ENCODE assay signal across 12 cellular contexts in the genomic region with DNA sequence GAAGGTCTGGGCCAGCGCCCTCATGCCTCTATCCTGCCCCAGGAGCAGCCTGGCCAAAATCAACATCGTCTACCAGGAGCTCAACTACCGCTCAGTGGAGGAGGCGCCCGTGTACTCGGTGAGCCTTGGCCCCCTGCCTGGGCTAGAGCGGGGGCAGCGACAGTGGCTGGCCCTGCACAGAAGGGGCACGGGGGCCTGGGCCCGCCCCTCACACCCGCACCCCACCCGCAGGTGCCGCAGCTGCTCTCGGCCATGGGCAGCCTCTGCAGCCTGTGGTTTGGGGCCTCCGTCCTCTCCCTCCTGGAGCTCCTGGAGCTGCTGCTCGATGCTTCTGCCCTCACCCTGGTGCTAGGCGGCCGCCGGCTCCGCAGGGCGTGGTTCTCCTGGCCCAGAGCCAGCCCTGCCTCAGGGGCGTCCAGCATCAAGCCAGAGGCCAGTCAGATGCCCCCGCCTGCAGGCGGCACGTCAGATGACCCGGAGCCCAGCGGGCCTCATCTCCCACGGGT. TPM values are rescaled to one million over a fixed set of nuclear protein-coding genes. Genes with fewer than 3 reads are reported as not detected.
DNase-seq lines count a peak whose midpoint lies in the region; ATAC-seq and TF ChIP-seq lines count a peak whose summit lies in the region.
"Had no signal": no experiment of that assay in that cellular context is flagged by ENCODE, and none has a peak within 500 bp of the region (broad histone marks: within the 10 kb centered on the region; RNA-seq: fewer than 3 reads in every experiment).

No MANE protein-coding gene starts in this region.

- H3K27ac Mint-ChIP-seq in activated CD8-positive, alpha-beta T cell treated with anti-CD3 and anti-CD28 coated beads, Interleukin-2, amount 10 ng/mL, durations not matched to agents 7 days and 5 days, result no peak overlapping the region
- H3K27ac Mint-ChIP-seq: GM23338; stimulated activated naive B cell treated with anti-CD40 and anti-IgM and Interleukin-4, amounts not matched to agents 10 μg/mL and 1 μg/mL and 100 μg/mL, for 72 hours had no signal

- H3K27me3 Mint-ChIP-seq in activated CD8-positive, alpha-beta T cell treated with anti-CD3 and anti-CD28 coated beads, Interleukin-2, amount 10 ng/mL, durations not matched to agents 7 days and 5 days (ENCODE audit: low read depth), result no peaks in the 10 kb centered on the region

- POLR2A ChIA-PET in activated CD8-positive, alpha-beta T cell treated with anti-CD3 and anti-CD28 coated beads, Interleukin-2, amount 10 ng/mL, durations not matched to agents 7 days and 5 days (lab: Charles Lee), result no interaction called here

- H3K4me3 Mint-ChIP-seq in activated CD8-positive, alpha-beta T cell treated with anti-CD3 and anti-CD28 coated beads, Interleukin-2, amount 10 ng/mL, durations not matched to agents 7 days and 5 days, result no peak overlapping the region
- H3K4me3 Mint-ChIP-seq: activated T-helper 1 cell treated with anti-CD3 and anti-CD28 coated beads, Interleukin-12 subunit alpha, Interleukin-12 subunit beta, Interleukin-2, Interleukin-4 antibody, amounts not matched to agents 30 ng/mL and 10 ng/mL and 1 ng/mL, durations not matched to agents 14 hours and 24 hours and 36 hours; GM23338; stimulated activated naive B cell treated with anti-CD40 and anti-IgM and Interleukin-4, amounts not matched to agents 10 μg/mL and 1 μg/mL and 100 μg/mL, for 72 hours had no signal

- no peaks in the 10 kb centered on the region for H4K20me1 ChIP-seq in KMS-11 (ENCODE audit: insufficient read depth)

- H3K9me3 ChIP-seq in RWPE2 (ENCODE audit: severe bottlenecking) (no peaks in the 10 kb centered on the region), lower lobe of right lung (no peaks in the 10 kb centered on the region)

- H3K4me1 Mint-ChIP-seq in activated CD8-positive, alpha-beta T cell treated with anti-CD3 and anti-CD28 coated beads, Interleukin-2, amount 10 ng/mL, durations not matched to agents 7 days and 5 days (ENCODE audit: low read depth), result peaks cover 6% of the 10 kb centered on the region

- H3K4me1 ChIP-seq in KMS-11 (ENCODE audit: low read depth, poor library complexity, severe bottlenecking) (peaks cover 22% of the 10 kb centered on the region), RWPE2 (ENCODE audit: insufficient read depth, poor library complexity, severe bottlenecking) (no peaks in the 10 kb centered on the region), lower lobe of right lung (no peaks in the 10 kb centered on the region)
- H3K4me1 ChIP-seq: parathyroid adenoma had no signal

- CTCF ChIA-PET in activated CD8-positive, alpha-beta T cell treated with anti-CD3 and anti-CD28 coated beads, Interleukin-2, amount 10 ng/mL, durations not matched to agents 7 days and 5 days (lab: Charles Lee), result interaction anchor here (1.1 to 3.2 kb wide), 7 partner anchors 17 to 308 kb away, joined by 4 to 61 read pairs (median 4); partner anchors contain the start of gene UBE2J2

- H2AFZ ChIP-seq in KMS-11 (ENCODE audit: low read depth), result no peak overlapping the region
- H2AFZ ChIP-seq: GM23338, parathyroid adenoma had no signal

- intact Hi-C loops in lower lobe of right lung (cut with DNase I), result no loop called here

- H3K79me2 ChIP-seq in KMS-11 (ENCODE audit: insufficient read depth, low read depth), result no peaks in the 10 kb centered on the region
- H3K79me2 ChIP-seq: parathyroid adenoma had no signal

- H3K36me3 ChIP-seq in KMS-11 (ENCODE audit: insufficient read depth) (no peaks in the 10 kb centered on the region), RWPE2 (ENCODE audit: low read depth) (no peaks in the 10 kb centered on the region), lower lobe of right lung (peaks cover 13% of the 10 kb centered on the region)

- H3K4me3 ChIP-seq in KMS-11 (IDR thresholded peaks at IDR 0.05; ENCODE audit: insufficient read depth, low read depth, low read length) (no peak overlapping the region), RWPE2 (ENCODE audit: severe bottlenecking) (no peak overlapping the region), lower lobe of right lung (no peak overlapping the region)
- H3K4me3 ChIP-seq: GM23338 had no signal

- no peaks in the 10 kb centered on the region for H3K9me3 Mint-ChIP-seq in activated CD8-positive, alpha-beta T cell treated with anti-CD3 and anti-CD28 coated beads, Interleukin-2, amount 10 ng/mL, durations not matched to agents 7 days and 5 days (ENCODE audit: insufficient read depth)
- H3K9me3 Mint-ChIP-seq: activated T-helper 1 cell treated with anti-CD3 and anti-CD28 coated beads, Interleukin-12 subunit alpha, Interleukin-12 subunit beta, Interleukin-2, Interleukin-4 antibody, amounts not matched to agents 30 ng/mL and 10 ng/mL and 1 ng/mL, durations not matched to agents 14 hours and 24 hours and 36 hours; stimulated activated naive B cell treated with anti-CD40 and anti-IgM and Interleukin-4, amounts not matched to agents 10 μg/mL and 1 μg/mL and 100 μg/mL, for 72 hours had no signal

- peak overlapping the region; percentile 21; the same call in 1 of the 2 replicates for H3K4me2 ChIP-seq in KMS-11
- H3K4me2 ChIP-seq: GM23338 had no signal

- TF ChIP-seq CTCF in KMS-11 (conservative IDR thresholded peaks at IDR 0.05; ENCODE audit: low read depth, low read length), result no peak
- TF ChIP-seq CTCF in RWPE2 (IDR thresholded peaks at IDR 0.05; ENCODE audit: poor library complexity, severe bottlenecking), result no peak
- TF ChIP-seq CTCF in lower lobe of right lung (IDR thresholded peaks at IDR 0.05), result no peak

- ATAC-seq in RWPE2 (ENCODE audit: low read depth) (peak; percentile 35), lower lobe of right lung (peak; percentile 2 to 9), HG03521 (IDR thresholded peaks at IDR 0.05; ENCODE audit: unreplicated experiment) (no peak)
- ATAC-seq in activated CD8-positive, alpha-beta T cell treated with anti-CD3 and anti-CD28 coated beads, Interleukin-2, amount 10 ng/mL, durations not matched to agents 7 days and 5 days, result no peak

- H3K27me3 ChIP-seq in KMS-11 (ENCODE audit: insufficient read depth, low read depth), result peaks cover 31% of the 10 kb centered on the region
- no peaks in the 10 kb centered on the region for H3K27me3 ChIP-seq in RWPE2 (ENCODE audit: insufficient read depth, poor library complexity, severe bottlenecking)
- peaks cover 17% of the 10 kb centered on the region for H3K27me3 ChIP-seq in lower lobe of right lung (ENCODE audit: low read depth)

- H3K36me3 Mint-ChIP-seq in activated CD8-positive, alpha-beta T cell treated with anti-CD3 and anti-CD28 coated beads, Interleukin-2, amount 10 ng/mL, durations not matched to agents 7 days and 5 days (ENCODE audit: low read depth), result peaks cover 4% of the 10 kb centered on the region

- H3K9ac ChIP-seq in KMS-11, result no peak overlapping the region
- H3K9ac ChIP-seq: parathyroid adenoma had no signal

- peak; percentile 91 for DNase-seq in COLO668 (lab: John Stamatoyannopoulos, UW; ENCODE audit: unreplicated experiment)
- no peak for DNase-seq in RWPE2 (ENCODE audit: low spot score)
- no peak for DNase-seq in lower lobe of right lung
- DNase-seq in germinal center (ENCODE audit: low spot score), result no peak
- no peak for DNase-seq in activated CD8-positive, alpha-beta T cell treated with anti-CD3 and anti-CD28 coated beads, Interleukin-2, amount 10 ng/mL, durations not matched to agents 7 days and 5 days
- DNase-seq in cerebellar cortex (ENCODE audit: low spot score), result no peak

- H3K27ac ChIP-seq in KMS-11 (no peak overlapping the region), RWPE2 (ENCODE audit: poor library complexity, severe bottlenecking) (no peak overlapping the region), lower lobe of right lung (no peak overlapping the region)
- H3K27ac ChIP-seq: parathyroid adenoma had no signal

RNA-seq across cellular contexts. Expression of gene SCNN1D, which starts 10.8 kb away (rescaled TPM):
- 4.3 TPM for total RNA-seq in lower lobe of right lung
- 1 to 10 TPM; 3.4 to 3.6 TPM for total RNA-seq in activated CD8-positive, alpha-beta T cell treated with anti-CD3 and anti-CD28 coated beads, Interleukin-2, amount 10 ng/mL, durations not matched to agents 7 days and 5 days

RNA-seq across cellular contexts. Expression of gene ACAP3, which starts 16.7 kb away (rescaled TPM):
- total RNA-seq in lower lobe of right lung, result 50.6 TPM
- total RNA-seq in activated CD8-positive, alpha-beta T cell treated with anti-CD3 and anti-CD28 coated beads, Interleukin-2, amount 10 ng/mL, durations not matched to agents 7 days and 5 days, result 10 to 100 TPM; 65.2 to 87.3 TPM

RNA-seq across cellular contexts. Expression of gene PUSL1, which starts 17.3 kb away (rescaled TPM):
- 16.2 TPM for total RNA-seq in lower lobe of right lung
- 10 to 100 TPM; 24.0 to 26.2 TPM for total RNA-seq in activated CD8-positive, alpha-beta T cell treated with anti-CD3 and anti-CD28 coated beads, Interleukin-2, amount 10 ng/mL, durations not matched to agents 7 days and 5 days

RNA-seq across cellular contexts. Expression of gene UBE2J2, which starts 17.4 kb away (rescaled TPM):
- total RNA-seq in lower lobe of right lung, result 49.9 TPM
- 10 to 100 TPM; 62.3 to 67.5 TPM for total RNA-seq in activated CD8-positive, alpha-beta T cell treated with anti-CD3 and anti-CD28 coated beads, Interleukin-2, amount 10 ng/mL, durations not matched to agents 7 days and 5 days

RNA-seq across cellular contexts. Expression of gene INTS11, which starts 33.4 kb away (rescaled TPM):
- 88.9 TPM for total RNA-seq in lower lobe of right lung
- 100 to 1,000 TPM; 120 to 134 TPM for total RNA-seq in activated CD8-positive, alpha-beta T cell treated with anti-CD3 and anti-CD28 coated beads, Interleukin-2, amount 10 ng/mL, durations not matched to agents 7 days and 5 days

Comparison
In these comparisons a context has a peak if more than half of its experiments do, and no peak if none do; other contexts are left out.
1. ATAC-seq: peak in RWPE2 (single experiment) and lower lobe of right lung (2 of 2); none in activated CD8-positive, alpha-beta T cell treated with anti-CD3 and anti-CD28 coated beads, Interleukin-2, amount 10 ng/mL, durations not matched to agents 7 days and 5 days (single experiment) and HG03521 (single experiment).